ENCODE assay signal across 8 cellular contexts in genomic region chr19:42283248-42284065, GRCh38. TPM values are rescaled to one million over a fixed set of nuclear protein-coding genes. Genes with fewer than 3 reads are reported as not detected.
DNase-seq lines count a peak whose midpoint lies in the region; ATAC-seq, FAIRE-seq and TF ChIP-seq lines count a peak whose summit lies in the region.

No MANE protein-coding gene starts in this region.

- 3% methylated on average over 73 of the region's 73 CpGs for WGBS in liver

- H3K9ac ChIP-seq in liver (ENCODE audit: low read depth in 1 of 2, low read length in 2 of 2): peak overlapping the region in 1 of 2 donors; percentile 69

- peaks cover 39% of the 10 kb centered on the region for H3K4me1 Mint-ChIP-seq in activated CD4-positive, alpha-beta T cell treated with anti-CD3 and anti-CD28 coated beads, Interleukin-2, amount 10 ng/mL, durations not matched to agents 24 days and 14 days

- H3K9me3 Mint-ChIP-seq in activated CD4-positive, alpha-beta T cell treated with anti-CD3 and anti-CD28 coated beads, Interleukin-2, amount 10 ng/mL, durations not matched to agents 24 days and 14 days: no peaks in the 10 kb centered on the region

- H3K9me3 ChIP-seq in liver (ENCODE audit: control insufficient read depth in 4 of 4, low read length in 3 of 4): no peaks in the 10 kb centered on the region

- intact Hi-C loops in activated CD4-positive, alpha-beta T cell treated with anti-CD3 and anti-CD28 coated beads, Interleukin-2, amount 10 ng/mL, durations not matched to agents 24 days and 14 days (cut with micrococcal nuclease): loop anchor here (1.0 to 5.0 kb wide), 7 partner anchors 19 to 396 kb away; partner anchors contain the start of genes MEGF8, PAFAH1B3, POU2F2 and PRR19

- FAIRE-seq in GM19239 (lab: Jason Lieb, UNC): peak; percentile 92

- CTCF ChIA-PET in BJ (lab: Yijun Ruan, JAX): interaction anchor here (0.6 to 7.4 kb wide), 4 partner anchors 13 to 151 kb away, joined by 3 to 135 read pairs (median 8); partner anchors contain the start of gene GSK3A

- H3K4me3 Mint-ChIP-seq in activated CD4-positive, alpha-beta T cell treated with anti-CD3 and anti-CD28 coated beads, Interleukin-2, amount 10 ng/mL, durations not matched to agents 24 days and 14 days: no peak overlapping the region

- H3K36me3 Mint-ChIP-seq in activated CD4-positive, alpha-beta T cell treated with anti-CD3 and anti-CD28 coated beads, Interleukin-2, amount 10 ng/mL, durations not matched to agents 24 days and 14 days (ENCODE audit: low read depth): peaks cover 16% of the 10 kb centered on the region

- POLR2A ChIA-PET in BJ (lab: Charles Lee): no interaction called here

- peaks cover 18 to 63% (median 41%) of the 10 kb centered on the region in 4 donors for H3K4me1 ChIP-seq in liver (ENCODE audit: control insufficient read depth in 4 of 4, insufficient read depth in 4 of 4, low read length in 3 of 4)

- H3K27me3 ChIP-seq in BJ (ENCODE audit: control insufficient read depth, insufficient read depth, low read length) (no peaks in the 10 kb centered on the region), liver (ENCODE audit: control insufficient read depth in 4 of 4, insufficient read depth in 4 of 4, low read length in 3 of 4) (no peaks in the 10 kb centered on the region)

- H3K36me3 ChIP-seq in BJ (ENCODE audit: control insufficient read depth, insufficient read depth, low read length) (peaks cover 16% of the 10 kb centered on the region), liver (ENCODE audit: control insufficient read depth in 4 of 4, insufficient read depth in 3 of 4, low read depth in 1 of 4, low read length in 3 of 4) (peaks cover 8 to 16% (median 10%) of the 10 kb centered on the region in 4 donors)

- TF ChIP-seq CTCF in BJ (IDR thresholded peaks at IDR 0.05; ENCODE audit: insufficient read depth, low read depth, low read length): no peak
- no peak for TF ChIP-seq CTCF in liver (IDR thresholded peaks at IDR 0.05; ENCODE audit: low read depth, low read length, missing input control)

- H3K27me3 Mint-ChIP-seq in activated CD4-positive, alpha-beta T cell treated with anti-CD3 and anti-CD28 coated beads, Interleukin-2, amount 10 ng/mL, durations not matched to agents 24 days and 14 days: no peaks in the 10 kb centered on the region

- peak; percentile 42 for ATAC-seq in HG03432 (IDR thresholded peaks at IDR 0.05; ENCODE audit: unreplicated experiment)

- DNase-seq in BJ (ENCODE audit: low read depth) (peak; percentile 60), GM19239 (ENCODE audit: insufficient read length, low spot score) (peak; percentile 92), NCI-H460 (ENCODE audit: extremely low read depth, low read depth) (peak; percentile 85), dedifferentiated amniotic fluid mesenchymal stem cell (ENCODE audit: extremely low spot score) (peak; percentile 90)
- DNase-seq in activated CD4-positive, alpha-beta T cell treated with anti-CD3 and anti-CD28 coated beads, Interleukin-2, amount 10 ng/mL, durations not matched to agents 24 days and 14 days: peak; percentile 98
- peak; percentile 92 to 94 for DNase-seq in stimulated activated CD4-positive, alpha-beta T cell treated with anti-CD3 and anti-CD28 coated beads, Interleukin-2, amount 100 ng/mL, for 48 hours

- no peak for TF ChIP-seq RAD21 in liver (IDR thresholded peaks at IDR 0.05)

- peak overlapping the region; percentile 91 to 98 for H3K27ac ChIP-seq in liver (ENCODE audit: low read depth in 1 of 2, low read length in 2 of 2)

- no peak overlapping the region for H3K27ac Mint-ChIP-seq in activated CD4-positive, alpha-beta T cell treated with anti-CD3 and anti-CD28 coated beads, Interleukin-2, amount 10 ng/mL, durations not matched to agents 24 days and 14 days

- H3K4me3 ChIP-seq in BJ (ENCODE audit: low read depth, low read length): peak overlapping the region; percentile 66
- H3K4me3 ChIP-seq in liver (ENCODE audit: low read depth in 1 of 3, low read length in 3 of 3): peak overlapping the region in 2 of 3 donors; percentile 69 to 73

TF ChIP-seq in liver, 16 proteins besides CTCF, POLR2A, EP300 and RAD21 (continues in another document):
- TF ChIP-seq NR2F2 (IDR thresholded peaks at IDR 0.05) (no peak), YY1 (IDR thresholded peaks at IDR 0.05) (no peak), TAF1 (conservative IDR thresholded peaks at IDR 0.05) (no peak), JUND (IDR thresholded peaks at IDR 0.05) (no peak), HNF4G (IDR thresholded peaks at IDR 0.05) (no peak), ATF3 (IDR thresholded peaks at IDR 0.05) (no peak), MAX (IDR thresholded peaks at IDR 0.05) (no peak), HNF4A (conservative IDR thresholded peaks at IDR 0.05) (no peak), EGR1 (IDR thresholded peaks at IDR 0.05; ENCODE audit: low read depth in 2 of 2) (no peak), RXRA (IDR thresholded peaks at IDR 0.05) (no peak), GABPA (IDR thresholded peaks at IDR 0.05 in 1 of 2, conservative IDR thresholded peaks at IDR 0.05 in 1 of 2) (no peak)

RNA-seq across cellular contexts. Expression of gene CIC, which starts 14.4 kb away (rescaled TPM):
- polyA plus RNA-seq in BJ (2011; rRNA removed) (3.5 and 7.0 TPM in 2 replicates), liver (10 to 100 TPM in 1 of 2 donors, 1 to 10 TPM in 1; 5.6 to 20.4 TPM)
- 5.2 and 7.9 TPM in 2 replicates for polyA minus RNA-seq in BJ (2011; rRNA and poly(A)+ RNA removed)
- total RNA-seq in NCI-H460 (2014; rRNA removed; shearing (Covaris generic)): 7.7 and 9.1 TPM in 2 replicates
- polyA plus RNA-seq in NCI-H460 (2014; cell fraction: nucleus; rRNA removed): 10.1 and 10.5 TPM in 2 replicates
- 61.2 and 65.6 TPM in 2 replicates for total RNA-seq in activated CD4-positive, alpha-beta T cell treated with anti-CD3 and anti-CD28 coated beads, Interleukin-2, amount 10 ng/mL, durations not matched to agents 24 days and 14 days
- total RNA-seq in liver: 10 to 100 TPM; 14.1 to 21.3 TPM

RNA-seq across cellular contexts. Expression of gene PRR19, which starts 18.5 kb away (rescaled TPM):
- 0.43 and 0.93 TPM in 2 replicates for polyA plus RNA-seq in BJ (2011; rRNA removed)
- polyA minus RNA-seq in BJ (2011; rRNA and poly(A)+ RNA removed): 0.26 and 0.66 TPM in 2 replicates
- total RNA-seq in NCI-H460 (2014; rRNA removed; shearing (Covaris generic)): 0.35 TPM in 1 of 2 replicates, not detected in the other
- polyA plus RNA-seq in NCI-H460 (2014; cell fraction: nucleus; rRNA removed): not detected in 2 replicates
- 1.3 and 1.6 TPM in 2 replicates for total RNA-seq in activated CD4-positive, alpha-beta T cell treated with anti-CD3 and anti-CD28 coated beads, Interleukin-2, amount 10 ng/mL, durations not matched to agents 24 days and 14 days
- total RNA-seq in liver: under 1 TPM in 1 of 2 donors, not detected in 1; 0.42 TPM
- polyA plus RNA-seq in liver: under 1 TPM; 0.27 to 0.43 TPM

RNA-seq across cellular contexts. Expression of gene PAFAH1B3, which starts 19.0 kb away (rescaled TPM):
- polyA plus RNA-seq in BJ (2011; rRNA removed) (24.7 and 35.7 TPM in 2 replicates), liver (1 to 10 TPM; 6.4 to 6.7 TPM)
- 40.2 and 58.4 TPM in 2 replicates for polyA minus RNA-seq in BJ (2011; rRNA and poly(A)+ RNA removed)
- 17.4 and 22.4 TPM in 2 replicates for total RNA-seq in NCI-H460 (2014; rRNA removed; shearing (Covaris generic))
- polyA plus RNA-seq in NCI-H460 (2014; cell fraction: nucleus; rRNA removed): 32.8 and 38.1 TPM in 2 replicates
- 49.1 and 50.4 TPM in 2 replicates for total RNA-seq in activated CD4-positive, alpha-beta T cell treated with anti-CD3 and anti-CD28 coated beads, Interleukin-2, amount 10 ng/mL, durations not matched to agents 24 days and 14 days
- total RNA-seq in liver: 10 to 100 TPM in 1 of 2 donors, 1 to 10 TPM in 1; 2.7 to 35.8 TPM

RNA-seq across cellular contexts. Expression of gene ERF, which starts 28.5 kb away (rescaled TPM):
- polyA plus RNA-seq in BJ (2011; rRNA removed): 47.4 and 51.4 TPM in 2 replicates
- 41.5 and 62.0 TPM in 2 replicates for polyA minus RNA-seq in BJ (2011; rRNA and poly(A)+ RNA removed)
- 16.1 and 17.1 TPM in 2 replicates for total RNA-seq in NCI-H460 (2014; rRNA removed; shearing (Covaris generic))
- polyA plus RNA-seq in NCI-H460 (2014; cell fraction: nucleus; rRNA removed): 66.5 and 87.5 TPM in 2 replicates
- total RNA-seq in activated CD4-positive, alpha-beta T cell treated with anti-CD3 and anti-CD28 coated beads, Interleukin-2, amount 10 ng/mL, durations not matched to agents 24 days and 14 days: 71.6 and 82.3 TPM in 2 replicates
- total RNA-seq in liver: 10 to 100 TPM in 1 of 2 donors, 1 to 10 TPM in 1; 8.7 to 17.1 TPM
- polyA plus RNA-seq in liver: 10 to 100 TPM; 10.4 to 21.0 TPM

RNA-seq across cellular contexts. Expression of gene TMEM145, which starts 29.7 kb away (rescaled TPM):
- polyA plus RNA-seq in BJ (2011; rRNA removed) (0.07 TPM in 1 of 2 replicates, not detected in the other), liver (under 1 TPM in 1 of 2 donors, not detected in 1; 0.02 TPM)
- polyA minus RNA-seq in BJ (2011; rRNA and poly(A)+ RNA removed): 0.81 and 0.98 TPM in 2 replicates
- 0.17 TPM in 1 of 2 replicates, not detected in the other for total RNA-seq in NCI-H460 (2014; rRNA removed; shearing (Covaris generic))
- polyA plus RNA-seq in NCI-H460 (2014; cell fraction: nucleus; rRNA removed): 0.11 and 0.18 TPM in 2 replicates
- total RNA-seq in activated CD4-positive, alpha-beta T cell treated with anti-CD3 and anti-CD28 coated beads, Interleukin-2, amount 10 ng/mL, durations not matched to agents 24 days and 14 days: 0.78 and 0.82 TPM in 2 replicates
- under 1 TPM in 1 of 2 donors, not detected in 1; 0.08 TPM for total RNA-seq in liver

Comparison
In these comparisons a context has a peak if more than half of its experiments do, and no peak if none do; other contexts are left out.
1. Peak in every context shown above with its lines: DNase-seq, ATAC-seq, H3K4me3 ChIP-seq and H3K27ac ChIP-seq.